Comparison of ENCODE assay signal across 1 cellular context in genomic region chr11:9573775-9574555, GRCh38.
TF ChIP-seq lines count a peak whose summit lies in the region.

No MANE protein-coding gene starts in this region.

TF ChIP-seq in K562, 482 proteins besides CTCF, POLR2A, EP300 and RAD21 (continued from another document and continues in another):
- TF ChIP-seq RNF219 (CRISPR knock-in tag; IDR thresholded peaks at IDR 0.05) (no peak), HIVEP1 (CRISPR knock-in tag; IDR thresholded peaks at IDR 0.05) (no peak), CREB5 (CRISPR knock-in tag; IDR thresholded peaks at IDR 0.05) (no peak), GTF2B (IDR thresholded peaks at IDR 0.05; ENCODE audit: extremely low read depth, insufficient read length) (no peak), TSHZ1 (CRISPR knock-in tag; IDR thresholded peaks at IDR 0.05) (no peak), NCOA2 (IDR thresholded peaks at IDR 0.05; ENCODE audit: partially characterized antibody in 2 of 2) (no peak), ATF1 (CRISPR knock-in tag; IDR thresholded peaks at IDR 0.05) (no peak), ATF1 (tag; IDR thresholded peaks at IDR 0.05) (no peak), HDAC8 (tag; IDR thresholded peaks at IDR 0.05) (no peak), ETV1 (tag; conservative IDR thresholded peaks at IDR 0.05; ENCODE audit: low read depth) (no peak), KAT7 (CRISPR knock-in tag; IDR thresholded peaks at IDR 0.05; ENCODE audit: borderline replicate concordance) (no peak), PRDM10 (IDR thresholded peaks at IDR 0.05; ENCODE audit: partially characterized antibody) (no peak), ZNF699 (CRISPR knock-in tag; IDR thresholded peaks at IDR 0.05; ENCODE audit: insufficient replicate concordance) (no peak), SIN3A (IDR thresholded peaks at IDR 0.05; ENCODE audit: borderline replicate concordance in 2 of 2, control insufficient read depth in 1 of 2, low read depth in 2 of 2, low read length in 2 of 2) (peak; percentile 60 to 96; a peak in 2 of 4 replicates), ZNF512 (tag; IDR thresholded peaks at IDR 0.05) (no peak), NONO (IDR thresholded peaks at IDR 0.05; ENCODE audit: low read depth in 2 of 2, low read length in 1 of 2) (peak in 1 of 2 experiments; percentile 69; a peak in 2 of 4 replicates), MTA1 (IDR thresholded peaks at IDR 0.05; ENCODE audit: borderline replicate concordance) (no peak), BDP1 (IDR thresholded peaks at IDR 0.05; ENCODE audit: insufficient read depth, insufficient read length) (no peak), ELF1 (tag; IDR thresholded peaks at IDR 0.05) (peak; percentile 25; the same call in 1 of the 2 replicates), KAT8 (IDR thresholded peaks at IDR 0.05; ENCODE audit: low read depth) (no peak), ZNF707 (CRISPR knock-in tag; conservative IDR thresholded peaks at IDR 0.05) (no peak), RBBP5 (IDR thresholded peaks at IDR 0.05; ENCODE audit: borderline replicate concordance, insufficient read depth, low read length, poor library complexity, severe bottlenecking) (peak; percentile 62), THRAP3 (IDR thresholded peaks at IDR 0.05; ENCODE audit: borderline replicate concordance) (no peak), TRIM25 (IDR thresholded peaks at IDR 0.05; ENCODE audit: borderline replicate concordance) (no peak), MLLT1 (IDR thresholded peaks at IDR 0.05) (peak in 1 of 2 experiments; percentile 77; a peak in 2 of 4 replicates), THAP12 (CRISPR knock-in tag; IDR thresholded peaks at IDR 0.05) (peak; percentile 85; the same call in 1 of the 2 replicates), FUS (optimal IDR thresholded peaks at IDR 0.05; ENCODE audit: low read depth, low read length) (no peak), SNRNP70 (optimal IDR thresholded peaks at IDR 0.05; ENCODE audit: low read depth, low read length) (no peak), RBM14 (IDR thresholded peaks at IDR 0.05; ENCODE audit: borderline replicate concordance, insufficient read depth, low read depth, low read length) (no peak), ZNF174 (CRISPR knock-in tag; IDR thresholded peaks at IDR 0.05) (no peak), KLF10 (CRISPR knock-in tag; IDR thresholded peaks at IDR 0.05) (no peak), HMGXB4 (CRISPR knock-in tag; IDR thresholded peaks at IDR 0.05) (peak; percentile 22; the same call in 1 of the 2 replicates), ZNF778 (CRISPR knock-in tag; IDR thresholded peaks at IDR 0.05) (no peak), ARID1B (IDR thresholded peaks at IDR 0.05) (no peak), ZNF830 (CRISPR knock-in tag; IDR thresholded peaks at IDR 0.05) (no peak), MIER1 (IDR thresholded peaks at IDR 0.05; ENCODE audit: low read depth) (no peak)
